ENCODE assay signal across 2 cellular contexts in genomic region chr20:21082584-21082983, GRCh38.
TF ChIP-seq lines count a peak whose summit lies in the region.

No MANE protein-coding gene starts in this region.

TF ChIP-seq in HepG2, 621 proteins besides CTCF, POLR2A, EP300 and RAD21:
- TF ChIP-seq FOSL2 (CRISPR knock-in tag; IDR thresholded peaks at IDR 0.05) (no peak), ZFY (CRISPR knock-in tag; IDR thresholded peaks at IDR 0.05) (no peak), IRX3 (CRISPR knock-in tag; IDR thresholded peaks at IDR 0.05; ENCODE audit: borderline replicate concordance, low read depth) (no peak), ZZZ3 (CRISPR knock-in tag; IDR thresholded peaks at IDR 0.05; ENCODE audit: borderline replicate concordance) (no peak), ZFAT (CRISPR knock-in tag; conservative IDR thresholded peaks at IDR 0.05) (no peak)
TF ChIP-seq in HepG2: peak in this region for 0.

TF ChIP-seq in WTC11, 78 proteins besides CTCF, POLR2A, EP300 and RAD21:
- TF ChIP-seq CREB1 (CRISPR knock-in tag; IDR thresholded peaks at IDR 0.05) = no peak
- TF ChIP-seq ZNF512 (CRISPR knock-in tag; IDR thresholded peaks at IDR 0.05; ENCODE audit: borderline replicate concordance) = no peak
- no peak for TF ChIP-seq SMAD3 (CRISPR knock-in tag; IDR thresholded peaks at IDR 0.05; ENCODE audit: borderline replicate concordance)
